Comparison of ENCODE assay signal across 16 cellular contexts in the genomic region with DNA sequence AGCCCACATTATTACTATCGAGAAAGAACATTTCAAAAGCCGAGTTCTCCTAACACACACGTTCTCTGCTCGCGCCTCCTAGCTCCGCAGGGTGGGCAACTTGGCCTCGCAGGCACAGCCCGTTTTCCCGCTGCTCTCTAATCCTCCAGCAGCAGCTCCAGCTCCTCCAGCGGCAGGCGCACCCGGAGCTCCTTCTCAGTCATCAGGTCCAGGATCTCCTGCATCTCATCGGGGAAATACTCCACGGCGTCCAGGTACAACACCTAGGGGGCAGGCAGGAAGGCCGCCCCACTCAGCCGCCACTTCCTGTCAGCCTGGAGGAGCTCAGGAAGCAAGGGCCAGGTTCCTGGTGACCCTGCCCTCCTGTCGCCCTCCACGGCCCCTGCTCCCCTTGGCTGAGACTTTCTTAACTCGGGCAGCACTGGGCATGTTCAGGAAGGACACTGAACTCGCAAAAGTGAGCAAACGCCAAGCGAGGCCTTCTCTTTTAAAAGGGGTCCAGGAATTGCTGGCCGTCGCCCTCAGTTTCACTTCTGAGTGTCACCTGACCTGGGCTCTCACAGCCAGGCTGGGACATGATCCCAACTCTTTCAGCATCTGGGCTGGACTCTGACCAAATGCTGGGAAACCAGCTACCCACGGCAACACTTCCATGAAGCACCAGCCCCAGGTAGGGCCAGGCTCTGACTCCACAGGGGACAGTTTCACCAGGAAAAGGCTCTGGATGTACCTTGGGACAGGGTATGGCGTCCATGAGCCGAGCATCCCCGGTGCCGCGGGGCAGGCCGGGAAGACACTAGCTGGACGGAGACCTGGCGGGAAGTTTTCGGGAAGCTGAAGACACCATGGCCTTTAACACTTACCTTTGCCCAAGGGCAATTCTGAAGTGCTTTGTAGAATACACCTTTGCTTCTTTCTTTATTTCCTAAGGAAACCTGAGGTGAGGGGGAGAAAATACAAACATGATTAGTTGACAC. TPM values are rescaled to one million over a fixed set of nuclear protein-coding genes. Genes with fewer than 3 reads are reported as not detected.
A peak's percentile ranks its signal among the peaks of the same experiment; 100 is the strongest.
DNase-seq lines count a peak whose midpoint lies in the region; ATAC-seq, FAIRE-seq and TF ChIP-seq lines count a peak whose summit lies in the region.
"Had no signal": no experiment of that assay in that cellular context is flagged by ENCODE, and none has a peak within 500 bp of the region (broad histone marks: within the 10 kb centered on the region; RNA-seq: fewer than 3 reads in every experiment).

No MANE protein-coding gene starts in this region.

- H3K79me2 ChIP-seq in H1 (ENCODE audit: control insufficient read depth in 1 of 2, insufficient read depth in 2 of 2, low read length in 2 of 2) = no peaks in the 10 kb centered on the region

- no peak overlapping the region for H4K91ac ChIP-seq in H1 (replicated peaks; ENCODE audit: insufficient read length, low read length)

- no peak overlapping the region for H3K4me2 ChIP-seq in H1 (ENCODE audit: insufficient read depth in 1 of 2, low read depth in 2 of 2, low read length in 2 of 2)

- H3K9me3 ChIP-seq in H1 (ENCODE audit: insufficient read depth in 2 of 2, low read depth in 1 of 2, low read length in 1 of 2) (no peaks in the 10 kb centered on the region), upper lobe of right lung (no peaks in the 10 kb centered on the region), SJCRH30 (replicated peaks) (no peaks in the 10 kb centered on the region)

- no peak overlapping the region for H2BK5ac ChIP-seq in H1 (ENCODE audit: low read depth, low read length)

- H3K4ac ChIP-seq in H1 (replicated peaks; ENCODE audit: insufficient read length, low read depth, low read length) = no peak overlapping the region

- no peak overlapping the region for H3K14ac ChIP-seq in H1 (ENCODE audit: insufficient read length)

- no peak for TF ChIP-seq RAD21 in H1 (IDR thresholded peaks at IDR 0.05 in 1 of 2, conservative IDR thresholded peaks at IDR 0.05 in 1 of 2; ENCODE audit: low read depth in 2 of 2, low read length in 2 of 2)

- no peaks in the 10 kb centered on the region for H3K27me3 Mint-ChIP-seq in neural crest cell (ENCODE audit: low read depth)

- H2BK20ac ChIP-seq in H1 (ENCODE audit: low read length) = no peak overlapping the region

- no peaks in the 10 kb centered on the region for H3K9me3 Mint-ChIP-seq in neural crest cell

- no peaks in the 10 kb centered on the region for H3K79me1 ChIP-seq in H1 (ENCODE audit: low read depth, low read length)

- H4K20me1 ChIP-seq in H1 (replicated peaks in 1 of 2; ENCODE audit: control insufficient read depth in 1 of 2, insufficient read depth in 2 of 2, low read length in 2 of 2) = peaks cover 0 to 3% of the 10 kb centered on the region in 2 experiments

- peak overlapping the region; percentile 67 for H3K27ac Mint-ChIP-seq in neural crest cell (ENCODE audit: unreplicated experiment)

- no peak for TF ChIP-seq EP300 in H1 (IDR thresholded peaks at IDR 0.05; ENCODE audit: borderline replicate concordance in 1 of 2, low read depth in 2 of 2, low read length in 2 of 2)

- H3K56ac ChIP-seq in H1 (replicated peaks; ENCODE audit: insufficient read length, low read depth, low read length) = no peak overlapping the region

- H3K36me3 ChIP-seq in H1 (ENCODE audit: control insufficient read depth in 2 of 4, insufficient read depth in 4 of 4, low read length in 3 of 4) (peaks cover 0 to 7% (median 0%) of the 10 kb centered on the region in 4 experiments; a peak in 4 of 8 replicates), upper lobe of right lung (peaks cover 60% of the 10 kb centered on the region), SJCRH30 (peaks cover 9% of the 10 kb centered on the region)

- H4K8ac ChIP-seq in H1 (ENCODE audit: extremely low read depth, insufficient read depth, low read length) = 0 out of 2 replicates have a peak overlapping the region, but pooled peaks have one; percentile 42

- H2BK120ac ChIP-seq in H1 (replicated peaks; ENCODE audit: low read depth, low read length) = no peak overlapping the region

- no peak overlapping the region for H3K23ac ChIP-seq in H1 (ENCODE audit: insufficient read length)

- FAIRE-seq in H1 (lab: Jason Lieb, UNC) = no peak
- FAIRE-seq: RCC 7860 had no signal

- 89% methylated on average over 35 of the region's 35 CpGs; no CpG with 5 or more reads in 1 of the 2 experiments for WGBS in H1 (ENCODE audit: extremely low coverage in 1 of 2, insufficient coverage in 1 of 2, insufficient read length in 1 of 2, insufficient replicate concordance in 2 of 2, low coverage in 1 of 2, low lambda C conversion rate in 2 of 2, missing lambda C conversion rate in 1 of 2), 2 experiments

- H2AFZ ChIP-seq in H1 (ENCODE audit: low read length) = no peak overlapping the region

- no peak overlapping the region for H3K18ac ChIP-seq in H1 (ENCODE audit: extremely low read depth, low read length)

- H2AK5ac ChIP-seq in H1 (ENCODE audit: low read depth, low read length) = no peak overlapping the region

- no peaks in the 10 kb centered on the region for H3K36me3 Mint-ChIP-seq in neural crest cell (ENCODE audit: low read depth)

- no peak overlapping the region for H3K9ac ChIP-seq in H1 (replicated peaks in 1 of 4; ENCODE audit: extremely low read depth in 1 of 4, low read depth in 3 of 4, low read length in 3 of 4)

- ATAC-seq in Right ventricle myocardium inferior = peak; percentile 35
- no peak for ATAC-seq in upper lobe of right lung

- TF ChIP-seq POLR2A in H1 (IDR thresholded peaks at IDR 0.05; ENCODE audit: control extremely low read depth in 1 of 2, low read depth in 2 of 2, low read length in 2 of 2) = no peak

- intact Hi-C loops in Right ventricle myocardium inferior (cut with DNase I) (no loop called here), cardiac septum (cut with DNase I) (no loop called here), upper lobe of right lung (cut with DNase I) (no loop called here)

- DNase-seq in Right ventricle myocardium inferior (ENCODE audit: missing footprints) = no peak
- DNase-seq in cardiac septum (ENCODE audit: low spot score) = no peak
- DNase-seq in H1 (ENCODE audit: low read depth in 1 of 2, low spot score in 2 of 2) = no peak
- DNase-seq in neural crest cell (ENCODE audit: low read depth, low spot score) = no peak
- peak; percentile 49 for DNase-seq in upper lobe of right lung
- DNase-seq in globus pallidus (ENCODE audit: low spot score) = no peak
- no peak for DNase-seq in SJCRH30
- DNase-seq: AML-193, DMS53, H7, IMR-90, MV-4-11, NCI-H1417 treated with DMSO at 0.1 percent for 48 hours, NCI-H2029, NCI-H510A treated with DMSO at 0.1 percent for 48 hours had no signal

- no peaks in the 10 kb centered on the region for H3K23me2 ChIP-seq in H1 (ENCODE audit: low read depth, low read length)

- H3K27me3 ChIP-seq in H1 (replicated peaks in 1 of 4; ENCODE audit: control insufficient read depth in 3 of 4, extremely low read depth in 1 of 4, insufficient read depth in 3 of 4, low read length in 3 of 4) (no peaks in the 10 kb centered on the region), upper lobe of right lung (no peaks in the 10 kb centered on the region), SJCRH30 (no peaks in the 10 kb centered on the region)

- H4K5ac ChIP-seq in H1 (ENCODE audit: insufficient read length, low read depth, low read length) = no peak overlapping the region

- TF ChIP-seq CTCF in H1 (IDR thresholded peaks at IDR 0.05; ENCODE audit: control extremely low read depth in 1 of 3, insufficient read depth in 1 of 3, low read depth in 1 of 3, low read length in 3 of 3) (no peak), neural crest cell (conservative IDR thresholded peaks at IDR 0.05) (no peak), upper lobe of right lung (IDR thresholded peaks at IDR 0.05) (no peak)

- H2BK12ac ChIP-seq in H1 (ENCODE audit: low read depth, low read length) = no peak overlapping the region

- no peaks in the 10 kb centered on the region for H3K4me1 ChIP-seq in H1 (replicated peaks in 1 of 4; ENCODE audit: control insufficient read depth in 3 of 4, insufficient read depth in 4 of 4, low read length in 3 of 4)
- peaks cover 3% of the 10 kb centered on the region for H3K4me1 ChIP-seq in upper lobe of right lung
- H3K4me1 ChIP-seq in SJCRH30 = no peaks in the 10 kb centered on the region

- no peaks in the 10 kb centered on the region for H3K4me1 Mint-ChIP-seq in neural crest cell

- H3K4me3 Mint-ChIP-seq in neural crest cell = no peak overlapping the region

- no peak overlapping the region for H3K4me3 ChIP-seq in H1 (ENCODE audit: extremely low read depth in 1 of 4, insufficient read depth in 2 of 4, low read depth in 3 of 4, low read length in 4 of 4)
- H3K4me3 ChIP-seq in upper lobe of right lung = no peak overlapping the region
- no peak overlapping the region for H3K4me3 ChIP-seq in SJCRH30

- POLR2A ChIA-PET in H1 (lab: Charles Lee; ENCODE audit: partially characterized antibody) = interaction anchor here (1.1 to 1.4 kb wide), 2 partner anchors 11 to 22 kb away, joined by 3 read pairs; a partner anchor contains a TSS

- CTCF ChIA-PET in H1 (lab: Charles Lee; ENCODE audit: partially characterized antibody) = interaction anchor here (0.6 to 5.2 kb wide), 8 partner anchors 8 to 1201 kb away, joined by 3 to 34 read pairs (median 4); no protein-coding TSS in a partner anchor

- no peak overlapping the region for H2BK15ac ChIP-seq in H1 (ENCODE audit: low read length)

- no peak overlapping the region for H3K27ac ChIP-seq in H1 (ENCODE audit: low read depth, low read length)
- no peak overlapping the region for H3K27ac ChIP-seq in upper lobe of right lung
- no peak overlapping the region for H3K27ac ChIP-seq in SJCRH30

RNA-seq across cellular contexts. Expression of a gene that starts 22.1 kb away (rescaled TPM):
- total RNA-seq in Right ventricle myocardium inferior = 125 TPM
- 125 TPM for total RNA-seq in cardiac septum
- 99.6 and 104 TPM in 2 replicates for total RNA-seq in H1 (2021; fragmentation: NEBNext Ultra II Directional; extraction: Animal tissue kit (Norgen Biotek cat#: 25700))
- 24.6 and 46.2 TPM in 2 replicates for polyA plus RNA-seq in H1 (2011; rRNA removed)
- polyA plus RNA-seq in H1 (2011; cell fraction: cytosol; rRNA removed) = 92.2 TPM
- polyA plus RNA-seq in H1 (2011; cell fraction: nucleus; rRNA removed) = 16.8 TPM
- 106 to 119 TPM (median 114 TPM) in 4 replicates for polyA plus RNA-seq in H1 (2012, experiment 1 of 2)
- 20.9 TPM for polyA plus RNA-seq in H1 (2012, experiment 2 of 2)
- polyA plus RNA-seq in H1 (2013, experiment 1 of 2) = 64.7 TPM
- polyA plus RNA-seq in H1 (2013, experiment 2 of 2) = 62.6 TPM
- polyA minus RNA-seq in H1 (2011; rRNA and poly(A)+ RNA removed) = 37.4 and 45.0 TPM in 2 replicates
- 34.6 TPM for polyA minus RNA-seq in H1 (2011; cell fraction: cytosol; rRNA and poly(A)+ RNA removed)
- polyA minus RNA-seq in H1 (2011; cell fraction: nucleus; rRNA and poly(A)+ RNA removed) = 25.7 TPM
- 105 and 114 TPM in 2 replicates for total RNA-seq in neural crest cell
- 75.1 TPM for total RNA-seq in upper lobe of right lung
- 172 and 173 TPM in 2 replicates for total RNA-seq in SJCRH30 (2014; rRNA removed; shearing (Covaris generic))

RNA-seq across cellular contexts. Expression of a gene that starts 53.3 kb away (rescaled TPM):
- total RNA-seq in Right ventricle myocardium inferior (11.2 TPM), cardiac septum (11.2 TPM), neural crest cell (24.1 and 24.5 TPM in 2 replicates), upper lobe of right lung (22.2 TPM)
- total RNA-seq in H1 (2021; fragmentation: NEBNext Ultra II Directional; extraction: Animal tissue kit (Norgen Biotek cat#: 25700)) = 10.7 and 12.1 TPM in 2 replicates
- polyA plus RNA-seq in H1 (2011; rRNA removed) = 4.9 and 5.4 TPM in 2 replicates
- polyA plus RNA-seq in H1 (2011; cell fraction: cytosol; rRNA removed) = 6.0 TPM
- polyA plus RNA-seq in H1 (2011; cell fraction: nucleus; rRNA removed) = 11.3 TPM
- polyA plus RNA-seq in H1 (2012, experiment 1 of 2) = 5.5 to 7.6 TPM (median 7.0 TPM) in 4 replicates
- 0.97 TPM for polyA plus RNA-seq in H1 (2012, experiment 2 of 2)
- polyA plus RNA-seq in H1 (2013, experiment 1 of 2) = 5.5 TPM
- polyA plus RNA-seq in H1 (2013, experiment 2 of 2) = 5.2 TPM
- polyA minus RNA-seq in H1 (2011; rRNA and poly(A)+ RNA removed) = 12.6 and 25.2 TPM in 2 replicates
- 9.0 TPM for polyA minus RNA-seq in H1 (2011; cell fraction: cytosol; rRNA and poly(A)+ RNA removed)
- polyA minus RNA-seq in H1 (2011; cell fraction: nucleus; rRNA and poly(A)+ RNA removed) = 27.0 TPM
- total RNA-seq in SJCRH30 (2014; rRNA removed; shearing (Covaris generic)) = 10.2 and 11.7 TPM in 2 replicates
